Comparison of ENCODE assay signal across 22 cellular contexts in genomic region chr7:156594283-156595080, GRCh38. TPM values are rescaled to one million over a fixed set of nuclear protein-coding genes. Genes with fewer than 3 reads are reported as not detected.
"Had no signal": no experiment of that assay in that cellular context is flagged by ENCODE, and none has a peak within 500 bp of the region (broad histone marks: within the 10 kb centered on the region; RNA-seq: fewer than 3 reads in every experiment).

No MANE protein-coding gene starts in this region.

- H3K4me1 ChIP-seq: esophagus muscularis mucosa, foreskin keratinocyte, gastrocnemius medialis, heart right ventricle, left ventricle myocardium inferior, lower lobe of right lung had no signal

- H3K9me3 ChIP-seq: gastrocnemius medialis, lower lobe of right lung had no signal

- H3K27ac ChIP-seq: coronary artery, dorsolateral prefrontal cortex, esophagus muscularis mucosa, foreskin keratinocyte, gastrocnemius medialis, heart right ventricle, left ventricle myocardium inferior, lower lobe of right lung had no signal

- ATAC-seq: foreskin keratinocyte; gastrocnemius medialis; heart right ventricle; left cardiac atrium; lower lobe of right lung; naive thymus-derived CD4-positive, alpha-beta T cell had no signal

- H3K27me3 ChIP-seq: dorsolateral prefrontal cortex, esophagus muscularis mucosa, foreskin keratinocyte, gastrocnemius medialis had no signal

- H3K4me3 ChIP-seq: coronary artery, dorsolateral prefrontal cortex, esophagus muscularis mucosa, gastrocnemius medialis, heart right ventricle, left ventricle myocardium inferior, lower lobe of right lung had no signal

- FAIRE-seq: colon, endothelial cell of umbilical vein, islet of Langerhans, keratinocyte had no signal

- H3K36me3 ChIP-seq: esophagus muscularis mucosa, gastrocnemius medialis, heart right ventricle, left ventricle myocardium inferior, lower lobe of right lung had no signal

- DNase-seq: dermis blood vessel endothelial cell; dorsolateral prefrontal cortex; effector CD4-positive, alpha-beta T cell; effector memory CD4-positive, alpha-beta T cell; foreskin keratinocyte; gastrocnemius medialis; glutamatergic neuron; heart right ventricle; hippocampal formation; left cardiac atrium; left ventricle myocardium inferior; lower lobe of right lung; mammary epithelial cell; mesendoderm; midbrain; naive thymus-derived CD4-positive, alpha-beta T cell had no signal

RNA-seq across cellular contexts. Expression of gene RNF32, which starts 46.1 kb away (rescaled TPM):
- total RNA-seq: endothelial cell of umbilical vein, left ventricle myocardium inferior had no signal
